7 cellular contexts compared by ENCODE assay signal in genomic region chrX:124736553-124737240, GRCh38.
DNase-seq lines count a peak whose midpoint lies in the region; ATAC-seq and TF ChIP-seq lines count a peak whose summit lies in the region.

No MANE protein-coding gene starts in this region.

- H3K27me3 ChIP-seq in Peyer's patch, result no peaks in the 10 kb centered on the region

- no peak overlapping the region for H3K27ac ChIP-seq in Peyer's patch

- peaks cover 15% of the 10 kb centered on the region for H3K27me3 Mint-ChIP-seq in activated T-cell treated with anti-CD3 and anti-CD28 coated beads, Interleukin-2, amount 50 U/mL, for 72 hours (ENCODE audit: low read depth)

- no peak for TF ChIP-seq POLR2A in Peyer's patch (IDR thresholded peaks at IDR 0.05)

- peak in 2 of 3 donors; percentile 38 to 48 for DNase-seq in Peyer's patch
- DNase-seq in activated T-cell treated with anti-CD3 and anti-CD28 coated beads, Interleukin-2, amount 50 U/mL, for 72 hours, result peak; percentile 23 to 48
- DNase-seq in islet precursor cell, result peak; percentile 65
- DNase-seq in stimulated activated naive CD8-positive, alpha-beta T cell treated with anti-CD3 and anti-CD28 coated beads, Interleukin-15, Interleukin-2, amounts not matched to agents 100 U/mL and 50 U/mL, for 24 hours, result peak; percentile 9
- DNase-seq in AG08396 (ENCODE audit: low spot score), result no peak
- no peak for DNase-seq in NCI-H526 treated with DMSO at 0.1 percent for 48 hours (lab: John Stamatoyannopoulos, UW)
- no peak for DNase-seq in GM19238 (ENCODE audit: insufficient read length, low spot score)

- H3K4me1 ChIP-seq in Peyer's patch, result no peaks in the 10 kb centered on the region

- no peak overlapping the region for H3K4me3 ChIP-seq in Peyer's patch

- peaks cover 22% of the 10 kb centered on the region for H3K4me1 Mint-ChIP-seq in activated T-cell treated with anti-CD3 and anti-CD28 coated beads, Interleukin-2, amount 50 U/mL, for 72 hours (ENCODE audit: low read depth)

- peak overlapping the region; percentile 73 to 74 for H3K4me3 Mint-ChIP-seq in activated T-cell treated with anti-CD3 and anti-CD28 coated beads, Interleukin-2, amount 50 U/mL, for 72 hours

- peak; percentile 76 to 89 for ATAC-seq in activated T-cell treated with anti-CD3 and anti-CD28 coated beads, Interleukin-2, amount 50 U/mL, for 72 hours (replicated peaks in 1 of 2)
- ATAC-seq in stimulated activated naive CD8-positive, alpha-beta T cell treated with anti-CD3 and anti-CD28 coated beads, Interleukin-15, Interleukin-2, amounts not matched to agents 100 U/mL and 50 U/mL, for 24 hours, result peak; percentile 61

- H3K36me3 ChIP-seq in Peyer's patch, result no peaks in the 10 kb centered on the region

- H3K36me3 Mint-ChIP-seq in activated T-cell treated with anti-CD3 and anti-CD28 coated beads, Interleukin-2, amount 50 U/mL, for 72 hours (ENCODE audit: insufficient read depth in 2 of 2), result peaks cover 0 to 3% of the 10 kb centered on the region in 2 donors

- H3K27ac Mint-ChIP-seq in activated T-cell treated with anti-CD3 and anti-CD28 coated beads, Interleukin-2, amount 50 U/mL, for 72 hours, result no peak overlapping the region

- no peak for TF ChIP-seq CTCF in Peyer's patch (IDR thresholded peaks at IDR 0.05)

- H3K9me3 Mint-ChIP-seq in activated T-cell treated with anti-CD3 and anti-CD28 coated beads, Interleukin-2, amount 50 U/mL, for 72 hours, result no peaks in the 10 kb centered on the region

- no peaks in the 10 kb centered on the region for H3K9me3 ChIP-seq in Peyer's patch

Comparison
In these comparisons a context has a peak if more than half of its experiments do, and no peak if none do; other contexts are left out.
1. DNase-seq: peak in Peyer's patch (2 of 3), activated T-cell treated with anti-CD3 and anti-CD28 coated beads, Interleukin-2, amount 50 U/mL, for 72 hours (2 of 2), islet precursor cell (single experiment) and stimulated activated naive CD8-positive, alpha-beta T cell treated with anti-CD3 and anti-CD28 coated beads, Interleukin-15, Interleukin-2, amounts not matched to agents 100 U/mL and 50 U/mL, for 24 hours (single experiment); none in AG08396 (single experiment), NCI-H526 treated with DMSO at 0.1 percent for 48 hours (single experiment) and GM19238 (single experiment).